ENCODE assay signal across 15 cellular contexts in genomic region chr3:50354186-50354764, GRCh38. TPM values are rescaled to one million over a fixed set of nuclear protein-coding genes. Genes with fewer than 3 reads are reported as not detected.
"Had no signal": no experiment of that assay in that cellular context is flagged by ENCODE, and none has a peak within 500 bp of the region (broad histone marks: within the 10 kb centered on the region; RNA-seq: fewer than 3 reads in every experiment).

No MANE protein-coding gene starts in this region.

- H3K36me3 ChIP-seq: uterus had no signal

- H3K27ac ChIP-seq: uterus had no signal

- H3K27me3 ChIP-seq: colonic mucosa, spleen, thyroid gland, uterus had no signal

- H3K4me3 ChIP-seq: colonic mucosa, spleen, thyroid gland, uterus had no signal

- H3K27ac Mint-ChIP-seq: activated CD4-positive, alpha-beta memory T cell treated with anti-CD3 and anti-CD28 coated beads, Interleukin-2, amount 10 ng/mL, durations not matched to agents 7 days and 5 days had no signal

- ATAC-seq: naive thymus-derived CD8-positive, alpha-beta T cell; sciatic nerve had no signal

- H3K9me3 ChIP-seq: colonic mucosa, spleen, thyroid gland, uterus had no signal

- H3K9me3 Mint-ChIP-seq: activated CD4-positive, alpha-beta memory T cell treated with anti-CD3 and anti-CD28 coated beads, Interleukin-2, amount 10 ng/mL, durations not matched to agents 7 days and 5 days; naive thymus-derived CD8-positive, alpha-beta T cell had no signal

- H3K4me3 Mint-ChIP-seq: activated CD4-positive, alpha-beta memory T cell treated with anti-CD3 and anti-CD28 coated beads, Interleukin-2, amount 10 ng/mL, durations not matched to agents 7 days and 5 days had no signal

- DNase-seq: activated CD4-positive, alpha-beta memory T cell treated with anti-CD3 and anti-CD28 coated beads, Interleukin-2, amount 10 ng/mL, durations not matched to agents 7 days and 5 days; activated CD4-positive, alpha-beta T cell treated with anti-CD3 and anti-CD28 coated beads for 1 hour; activated CD8-positive, alpha-beta memory T cell treated with anti-CD3 and anti-CD28 coated beads, Interleukin-2, amount 50 U/mL, for 4 hours; activated naive CD4-positive, alpha-beta T cell; colonic mucosa; effector CD4-positive, alpha-beta T cell; foreskin fibroblast; mesenchymal stem cell; naive thymus-derived CD8-positive, alpha-beta T cell; spleen; SW 1271; T-helper 9 cell; uterus had no signal

- H3K27me3 Mint-ChIP-seq: activated CD4-positive, alpha-beta memory T cell treated with anti-CD3 and anti-CD28 coated beads, Interleukin-2, amount 10 ng/mL, durations not matched to agents 7 days and 5 days; naive thymus-derived CD8-positive, alpha-beta T cell had no signal

RNA-seq across cellular contexts. Expression of gene ZMYND10, which starts 8.7 kb away (rescaled TPM):
- polyA plus RNA-seq: naive thymus-derived CD8-positive, alpha-beta T cell had no signal
